Comparison of ENCODE assay signal across 24 cellular contexts in the genomic region with DNA sequence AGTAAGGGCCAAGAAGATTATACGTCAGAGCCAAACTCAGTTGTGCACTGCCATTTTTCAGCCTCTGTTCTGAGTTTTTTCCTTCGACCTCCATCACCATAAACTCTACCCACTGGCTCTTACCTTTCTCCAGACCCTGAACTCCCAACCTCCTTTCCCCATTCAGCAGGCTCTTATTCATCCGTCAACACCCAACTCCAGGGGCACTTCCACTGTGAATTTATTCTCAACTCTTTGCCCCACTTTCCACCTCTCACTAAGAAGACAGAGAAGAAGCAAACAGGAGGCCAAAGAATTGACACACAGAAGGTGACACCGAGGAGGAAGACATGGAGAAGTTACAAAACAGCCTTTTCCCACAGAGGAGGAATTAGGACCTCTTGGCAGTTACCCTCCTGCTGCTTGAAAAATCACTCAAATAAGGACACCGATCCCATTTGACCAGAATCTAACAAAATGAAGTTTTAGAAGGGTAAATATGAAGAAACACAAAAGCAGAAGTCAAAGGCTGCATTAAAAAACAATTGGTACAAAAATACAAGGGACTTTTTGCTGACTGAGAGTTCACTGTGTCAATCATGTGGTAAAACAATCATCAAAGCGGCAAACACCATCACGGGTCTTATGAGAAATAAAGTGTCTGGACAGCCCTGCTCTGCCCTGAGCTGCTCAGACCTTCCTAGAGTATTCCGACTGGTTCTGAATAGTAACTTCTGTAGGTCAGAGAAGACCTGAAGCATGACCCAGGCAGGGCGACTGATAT.
DNase-seq lines count a peak whose midpoint lies in the region; ATAC-seq and TF ChIP-seq lines count a peak whose summit lies in the region.
"Had no signal": no experiment of that assay in that cellular context is flagged by ENCODE, and none has a peak within 500 bp of the region (broad histone marks: within the 10 kb centered on the region; RNA-seq: fewer than 3 reads in every experiment).

No MANE protein-coding gene starts in this region.

- H3K4me1 Mint-ChIP-seq in stimulated activated naive B cell treated with anti-CD40 and anti-IgM and Interleukin-4, amounts not matched to agents 10 μg/mL and 1 μg/mL and 100 μg/mL, for 72 hours = peaks cover 0 to 2% of the 10 kb centered on the region in 2 donors
- H3K4me1 Mint-ChIP-seq: activated CD8-positive, alpha-beta memory T cell treated with anti-CD3 and anti-CD28 coated beads, Interleukin-2, amount 10 ng/mL, durations not matched to agents 7 days and 5 days; T-cell had no signal

- intact Hi-C loops in dorsolateral prefrontal cortex (cut with DNase I) (loop anchor here in 1 of 2 donors (5.0 kb wide), 1 partner anchor 147 kb away; the partner anchor contains the start of gene SRGAP3), head of caudate nucleus (cut with DNase I) (no loop called here)

- peaks cover 0 to 3% of the 10 kb centered on the region in 2 donors for H3K27me3 Mint-ChIP-seq in stimulated activated naive B cell treated with anti-CD40 and anti-IgM and Interleukin-4, amounts not matched to agents 10 μg/mL and 1 μg/mL and 100 μg/mL, for 72 hours
- H3K27me3 Mint-ChIP-seq: activated naive CD8-positive, alpha-beta T cell had no signal

- peak; percentile 75 for ATAC-seq in GM18520 (IDR thresholded peaks at IDR 0.05; ENCODE audit: unreplicated experiment)
- ATAC-seq in HG02852 (IDR thresholded peaks at IDR 0.05; ENCODE audit: unreplicated experiment) = peak; percentile 80
- peak; percentile 46 to 50 for ATAC-seq in stimulated activated naive B cell treated with anti-CD40 and anti-IgM and Interleukin-4, amounts not matched to agents 10 μg/mL and 1 μg/mL and 100 μg/mL, for 72 hours (replicated peaks)
- ATAC-seq in HG03460 (IDR thresholded peaks at IDR 0.05; ENCODE audit: unreplicated experiment) = no peak
- ATAC-seq: activated CD8-positive, alpha-beta memory T cell treated with anti-CD3 and anti-CD28 coated beads, Interleukin-2, amount 10 ng/mL, durations not matched to agents 7 days and 5 days; heart right ventricle; left ventricle myocardium superior; mucosa of descending colon; T-cell had no signal

- no peaks in the 10 kb centered on the region for H3K36me3 Mint-ChIP-seq in stimulated activated naive B cell treated with anti-CD40 and anti-IgM and Interleukin-4, amounts not matched to agents 10 μg/mL and 1 μg/mL and 100 μg/mL, for 72 hours
- H3K36me3 Mint-ChIP-seq: activated CD8-positive, alpha-beta memory T cell treated with anti-CD3 and anti-CD28 coated beads, Interleukin-2, amount 10 ng/mL, durations not matched to agents 7 days and 5 days; activated naive CD8-positive, alpha-beta T cell; T-cell had no signal

- H3K27ac ChIP-seq in dorsolateral prefrontal cortex = peak overlapping the region in 52 of 59 donors; percentile 20 to 90 (median 74)
- H3K27ac ChIP-seq: colonic mucosa, heart right ventricle, neutrophil had no signal

- H3K4me3 ChIP-seq in dorsolateral prefrontal cortex = peak overlapping the region in 1 of 59 donors; percentile 30
- H3K4me3 ChIP-seq: colonic mucosa, heart right ventricle, mucosa of descending colon had no signal

- H3K9me3 Mint-ChIP-seq in stimulated activated naive B cell treated with anti-CD40 and anti-IgM and Interleukin-4, amounts not matched to agents 10 μg/mL and 1 μg/mL and 100 μg/mL, for 72 hours = no peaks in the 10 kb centered on the region
- H3K9me3 Mint-ChIP-seq: T-cell, type B pancreatic cell had no signal

- no peaks in the 10 kb centered on the region for H3K27me3 ChIP-seq in dorsolateral prefrontal cortex
- H3K27me3 ChIP-seq: colonic mucosa, heart right ventricle, neutrophil had no signal

- no peak overlapping the region for H3K4me3 Mint-ChIP-seq in stimulated activated naive B cell treated with anti-CD40 and anti-IgM and Interleukin-4, amounts not matched to agents 10 μg/mL and 1 μg/mL and 100 μg/mL, for 72 hours
- H3K4me3 Mint-ChIP-seq: activated CD8-positive, alpha-beta memory T cell treated with anti-CD3 and anti-CD28 coated beads, Interleukin-2, amount 10 ng/mL, durations not matched to agents 7 days and 5 days; activated naive CD8-positive, alpha-beta T cell; T-cell; type B pancreatic cell had no signal

- no peak for DNase-seq in dorsolateral prefrontal cortex
- no peak for DNase-seq in stimulated activated naive B cell treated with anti-CD40 and anti-IgM and Interleukin-4, amounts not matched to agents 10 μg/mL and 1 μg/mL and 100 μg/mL, for 72 hours
- no peak for DNase-seq in SKM-1 treated with dmso at 0.1 percent for 144 hours (lab: John Stamatoyannopoulos, UW; ENCODE audit: unreplicated experiment)
- DNase-seq in head of caudate nucleus = no peak
- DNase-seq: activated CD4-positive, alpha-beta T cell treated with anti-CD3 and anti-CD28 coated beads for 48 hours; activated CD8-positive, alpha-beta memory T cell treated with anti-CD3 and anti-CD28 coated beads, Interleukin-2, amount 10 ng/mL, durations not matched to agents 7 days and 5 days; colonic mucosa; DMS79; heart right ventricle; Karpas-422; left ventricle myocardium superior; mucosa of descending colon; NCI-H187; NCI-H2227 treated with DMSO at 0.1 percent for 48 hours; NCI-H774; Right ventricle myocardium superior; stimulated activated CD4-positive, alpha-beta T cell treated with anti-CD3 and anti-CD28 coated beads, Interleukin-4, amount 100 ng/mL, for 24 hours; T-cell had no signal

- no peak overlapping the region for H3K27ac Mint-ChIP-seq in stimulated activated naive B cell treated with anti-CD40 and anti-IgM and Interleukin-4, amounts not matched to agents 10 μg/mL and 1 μg/mL and 100 μg/mL, for 72 hours
- H3K27ac Mint-ChIP-seq: activated CD8-positive, alpha-beta memory T cell treated with anti-CD3 and anti-CD28 coated beads, Interleukin-2, amount 10 ng/mL, durations not matched to agents 7 days and 5 days; activated naive CD8-positive, alpha-beta T cell; T-cell; type B pancreatic cell had no signal

- TF ChIP-seq CTCF in dorsolateral prefrontal cortex (IDR thresholded peaks at IDR 0.05 in 54 of 56, conservative IDR thresholded peaks at IDR 0.05 in 2 of 56; ENCODE audit: low read depth in 1 of 56, partially characterized antibody in 56 of 56) = no peak
